8 cellular contexts compared by ENCODE assay signal in genomic region chr6:291697-292505, GRCh38. TPM values are rescaled to one million over a fixed set of nuclear protein-coding genes. Genes with fewer than 3 reads are reported as not detected.
DNase-seq lines count a peak whose midpoint lies in the region; ATAC-seq lines count a peak whose summit lies in the region.

A gene with protein sequence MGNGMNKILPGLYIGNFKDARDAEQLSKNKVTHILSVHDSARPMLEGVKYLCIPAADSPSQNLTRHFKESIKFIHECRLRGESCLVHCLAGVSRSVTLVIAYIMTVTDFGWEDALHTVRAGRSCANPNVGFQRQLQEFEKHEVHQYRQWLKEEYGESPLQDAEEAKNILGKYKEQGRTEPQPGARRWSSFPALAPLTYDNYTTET (plus strand): TSS chr6:292487. CDS start chr6:292540, 53 bp downstream.

- H2BK5ac ChIP-seq in mesendoderm (ENCODE audit: low read length): no peak within 1 kb of the TSS

- H3K56ac ChIP-seq in mesendoderm (ENCODE audit: low read length): peak within 1 kb of the TSS; percentile 83

- WGBS in mesendoderm (ENCODE audit: extremely low coverage, insufficient coverage, low lambda C conversion rate): no CpG with 5 or more reads among the region's 85 CpGs

- H3K79me2 ChIP-seq in mesendoderm (ENCODE audit: control insufficient read depth, insufficient read depth, low read length): peaks cover 2% of the 10 kb centered on the region

- DNase-seq in AG08396 (ENCODE audit: low spot score) (peak; percentile 100), mesendoderm (peak; percentile 87), UCSD-AML1 (lab: John Stamatoyannopoulos, UW; ENCODE audit: unreplicated experiment) (no peak)
- peak; percentile 57 to 68 for DNase-seq in activated CD4-positive, alpha-beta T cell treated with anti-CD3 and anti-CD28 coated beads, Interleukin-2, amount 50 U/mL, for 24 hours (ENCODE audit: low read depth in 1 of 2, low spot score in 1 of 2)
- DNase-seq in effector CD4-positive, alpha-beta T cell: peak; percentile 76
- peak; percentile 58 for DNase-seq in stimulated activated CD8-positive, alpha-beta memory T cell treated with anti-CD3 and anti-CD28 coated beads, Interleukin-15, amount 100 ng/mL, for 24 hours (ENCODE audit: low read depth)

- no peak within 1 kb of the TSS for H2BK15ac ChIP-seq in mesendoderm (replicated peaks; ENCODE audit: low read depth)

- H3K27me3 ChIP-seq in mesendoderm (ENCODE audit: insufficient read depth, low read length, poor library complexity): no peaks in the 10 kb centered on the region

- peak within 1 kb of the TSS; percentile 64 for H3K4ac ChIP-seq in mesendoderm (ENCODE audit: low read depth, low read length)

- H3K4me3 ChIP-seq in mesendoderm (ENCODE audit: low read length): peak within 1 kb of the TSS; percentile 52

- peak within 1 kb of the TSS; percentile 79 for H3K9ac ChIP-seq in mesendoderm (ENCODE audit: low read length)

- H3K23ac ChIP-seq in mesendoderm (ENCODE audit: low read length): no peak within 1 kb of the TSS

- peak within 1 kb of the TSS; percentile 67 for H3K27ac ChIP-seq in mesendoderm (ENCODE audit: low read depth, low read length)

- no peak within 1 kb of the TSS for H4K5ac ChIP-seq in mesendoderm (ENCODE audit: low read length)

- H3K18ac ChIP-seq in mesendoderm (ENCODE audit: low read length): peak within 1 kb of the TSS; percentile 89

- peak within 1 kb of the TSS; percentile 50 for H3K4me2 ChIP-seq in mesendoderm (ENCODE audit: low read length)

- ATAC-seq in GM19397 (IDR thresholded peaks at IDR 0.05; ENCODE audit: unreplicated experiment) (peak; percentile 52), HG03565 (IDR thresholded peaks at IDR 0.05; ENCODE audit: unreplicated experiment) (peak; percentile 31)

- H2BK120ac ChIP-seq in mesendoderm (ENCODE audit: low read depth, low read length): no peak within 1 kb of the TSS

- peaks cover 7% of the 10 kb centered on the region for H3K79me1 ChIP-seq in mesendoderm (ENCODE audit: low read length)

- H3K4me1 ChIP-seq in mesendoderm (ENCODE audit: control insufficient read depth, low read depth, low read length): no peaks in the 10 kb centered on the region

- no peaks in the 10 kb centered on the region for H3K36me3 ChIP-seq in mesendoderm (ENCODE audit: control insufficient read depth, insufficient read depth, low read length)

- no peak within 1 kb of the TSS for H2AK5ac ChIP-seq in mesendoderm (ENCODE audit: low read length)

- H4K8ac ChIP-seq in mesendoderm (ENCODE audit: low read depth, low read length): peak within 1 kb of the TSS; percentile 89

RNA-seq across cellular contexts. Expression of the gene that starts here (rescaled TPM):
- 16.9 TPM for polyA plus RNA-seq in mesendoderm (2013, experiment 1 of 2)
- polyA plus RNA-seq in mesendoderm (2013, experiment 2 of 2): 17.6 TPM
